8 cellular contexts compared by ENCODE assay signal in genomic region chr17:28385037-28385797, GRCh38. TPM values are rescaled to one million over a fixed set of nuclear protein-coding genes. Genes with fewer than 3 reads are reported as not detected.
DNase-seq lines count a peak whose midpoint lies in the region; ATAC-seq, FAIRE-seq and TF ChIP-seq lines count a peak whose summit lies in the region.

No MANE protein-coding gene starts in this region.

- H3K9me3 ChIP-seq in heart right ventricle (no peaks in the 10 kb centered on the region), small intestine (ENCODE audit: control insufficient read depth, low read depth) (no peaks in the 10 kb centered on the region)

- peaks cover 0 to 12% (median 0%) of the 10 kb centered on the region in 7 donors for H3K27me3 ChIP-seq in heart right ventricle
- H3K27me3 ChIP-seq in small intestine (ENCODE audit: control insufficient read depth in 2 of 2, insufficient read depth in 2 of 2, low read length in 2 of 2): peaks cover 0 to 2% of the 10 kb centered on the region in 2 donors

- peak; percentile 29 for ATAC-seq in GM19463 (IDR thresholded peaks at IDR 0.05; ENCODE audit: unreplicated experiment)
- peak in 6 of 8 donors; percentile 15 to 55 (median 30) for ATAC-seq in heart right ventricle
- ATAC-seq in HG03571 (IDR thresholded peaks at IDR 0.05; ENCODE audit: unreplicated experiment): no peak
- no peak for ATAC-seq in HG03457 (IDR thresholded peaks at IDR 0.05; ENCODE audit: unreplicated experiment)
- ATAC-seq in HG03469 (IDR thresholded peaks at IDR 0.05; ENCODE audit: unreplicated experiment): no peak

- H3K4me3 ChIP-seq in heart right ventricle (peak overlapping the region in 9 of 10 donors; percentile 33 to 65 (median 55)), small intestine (ENCODE audit: low read depth in 1 of 2, low read length in 2 of 2) (peak overlapping the region; percentile 24 to 70)

- H3K27ac ChIP-seq in heart right ventricle: peak overlapping the region in 1 of 10 donors; percentile 66
- peak overlapping the region; percentile 16 to 52 for H3K27ac ChIP-seq in small intestine (ENCODE audit: low read depth in 1 of 2, low read length in 1 of 2)

- 42 to 53% methylated on average over 37 of the region's 37 CpGs for WGBS in heart right ventricle, 2 donors
- WGBS in small intestine, 3 donors: 13 to 38% (median 20%) methylated on average over 32 to 37 of the region's 37 CpGs

- H3K4me1 ChIP-seq in heart right ventricle (peaks cover 0 to 29% (median 10%) of the 10 kb centered on the region in 9 donors), small intestine (ENCODE audit: control insufficient read depth in 2 of 2, insufficient read depth in 1 of 2, low read depth in 1 of 2, low read length in 1 of 2) (no peaks in the 10 kb centered on the region)

- H3K36me3 ChIP-seq in heart right ventricle: peaks cover 0 to 43% (median 13%) of the 10 kb centered on the region in 9 donors
- peaks cover 0 to 3% of the 10 kb centered on the region in 2 donors for H3K36me3 ChIP-seq in small intestine (ENCODE audit: control insufficient read depth in 2 of 2, insufficient read depth in 2 of 2, low read length in 2 of 2)

- FAIRE-seq in small intestine (lab: Jason Lieb, UNC): no peak

- intact Hi-C loops in heart right ventricle (cut with DNase I): no loop called here

- DNase-seq in NCI-H526 treated with DMSO at 0.1 percent for 48 hours (lab: John Stamatoyannopoulos, UW) (peak; percentile 64), heart right ventricle (no peak), small intestine (peak; percentile 40), hippocampal formation (lab: John Stamatoyannopoulos, UW) (no peak)

- no peak for TF ChIP-seq CTCF in heart right ventricle (IDR thresholded peaks at IDR 0.05)

RNA-seq across cellular contexts. Expression of gene SARM1, which starts 13.7 kb away (rescaled TPM):
- total RNA-seq in heart right ventricle: 10 to 100 TPM in 1 of 10 donors, 1 to 10 TPM in 9; 5.2 to 10.5 (median 8.4) TPM
- 1 to 10 TPM; 4.4 to 4.8 TPM for polyA plus RNA-seq in heart right ventricle
- 10 to 100 TPM in 2 of 3 donors, 1 to 10 TPM in 1; 8.9 to 11.4 (median 10.5) TPM for polyA plus RNA-seq in small intestine

RNA-seq across cellular contexts. Expression of gene VTN, which starts 15.1 kb away (rescaled TPM):
- total RNA-seq in heart right ventricle: 100 to 1,000 TPM in 1 of 10 donors, 10 to 100 TPM in 9; 44.8 to 121 (median 67.0) TPM
- polyA plus RNA-seq in heart right ventricle (10 to 100 TPM; 26.3 to 27.8 TPM), small intestine (1 to 10 TPM; 1.3 to 2.4 (median 2.0) TPM)

RNA-seq across cellular contexts. Expression of gene SEBOX, which starts 20.2 kb away (rescaled TPM):
- not detected for total RNA-seq in heart right ventricle
- polyA plus RNA-seq in heart right ventricle: not detected
- polyA plus RNA-seq in small intestine: not detected

RNA-seq across cellular contexts. Expression of gene SLC46A1, which starts 20.8 kb away (rescaled TPM):
- 10 to 100 TPM in 1 of 10 donors, 1 to 10 TPM in 9; 3.6 to 10.2 (median 4.9) TPM for total RNA-seq in heart right ventricle
- polyA plus RNA-seq in heart right ventricle (1 to 10 TPM; 1.4 to 2.8 TPM), small intestine (100 to 1,000 TPM in 1 of 3 donors, 10 to 100 TPM in 2; 11.0 to 147 (median 81.1) TPM)

RNA-seq across cellular contexts. Expression of gene POLDIP2, which starts 27.9 kb away (rescaled TPM):
- 100 to 1,000 TPM; 144 to 176 (median 160) TPM for total RNA-seq in heart right ventricle
- polyA plus RNA-seq in heart right ventricle: 100 to 1,000 TPM in 1 of 2 donors, 10 to 100 TPM in 1; 66.4 to 149 TPM
- 10 to 100 TPM; 61.5 to 73.2 (median 64.6) TPM for polyA plus RNA-seq in small intestine

Comparison
In these comparisons a context has a peak if more than half of its experiments do, and no peak if none do; other contexts are left out.
1. ATAC-seq: peak in GM19463 (single experiment) and heart right ventricle (6 of 8); none in HG03571 (single experiment), HG03457 (single experiment) and HG03469 (single experiment).
2. DNase-seq: peak in NCI-H526 treated with DMSO at 0.1 percent for 48 hours (single experiment) and small intestine (single experiment); none in heart right ventricle (0 of 2) and hippocampal formation (0 of 2).
3. RNA of gene VTN, which starts 15.1 kb away (polyA plus RNA-seq): 26.3 to 27.8 TPM in heart right ventricle; 1.3 to 2.4 TPM in small intestine; every median in the first group is over 4 times any median in the second.